8 cellular contexts compared by ENCODE assay signal in genomic region chr9:97921959-97922905, GRCh38. TPM values are rescaled to one million over a fixed set of nuclear protein-coding genes. Genes with fewer than 3 reads are reported as not detected.
DNase-seq lines count a peak whose midpoint lies in the region; TF ChIP-seq lines count a peak whose summit lies in the region.

TRMO (minus strand) TSS chr9:97922500; CDS start chr9:97922493, 7 bp downstream.

- H3K9me3 ChIP-seq in HAP-1 (no peaks in the 10 kb centered on the region), MG63 (no peaks in the 10 kb centered on the region), stomach smooth muscle (ENCODE audit: control insufficient read depth in 2 of 2, low read length in 2 of 2) (no peaks in the 10 kb centered on the region)

- H3K9me3 Mint-ChIP-seq in neural crest cell, result peaks cover 3% of the 10 kb centered on the region

- no peaks in the 10 kb centered on the region for H3K36me3 Mint-ChIP-seq in neural crest cell (ENCODE audit: low read depth)

- peaks cover 20% of the 10 kb centered on the region for H3K4me1 Mint-ChIP-seq in neural crest cell

- TF ChIP-seq CTCF in foreskin fibroblast (IDR thresholded peaks at IDR 0.05; ENCODE audit: low read depth, low read length) (peak; percentile 69), neural crest cell (conservative IDR thresholded peaks at IDR 0.05) (peak; percentile 73)

- peaks cover 12% of the 10 kb centered on the region for H3K27me3 ChIP-seq in HAP-1 (ENCODE audit: low read depth)
- no peaks in the 10 kb centered on the region for H3K27me3 ChIP-seq in MG63
- peaks cover 0 to 3% of the 10 kb centered on the region in 2 donors for H3K27me3 ChIP-seq in stomach smooth muscle (ENCODE audit: control insufficient read depth in 1 of 2, insufficient read depth in 2 of 2, low read length in 2 of 2)

- H3K9ac ChIP-seq in stomach smooth muscle (ENCODE audit: low read length in 2 of 2), result peak within 1 kb of the TSS; percentile 69 to 99

- peaks cover 11% of the 10 kb centered on the region for H3K4me1 ChIP-seq in HAP-1
- H3K4me1 ChIP-seq in stomach smooth muscle (ENCODE audit: control insufficient read depth, insufficient read depth, low read length), result peaks cover 2% of the 10 kb centered on the region

- peaks cover 47% of the 10 kb centered on the region for H3K27me3 Mint-ChIP-seq in neural crest cell (ENCODE audit: low read depth)

- H3K4me3 Mint-ChIP-seq in neural crest cell, result peak within 1 kb of the TSS; percentile 89

- H3K36me3 ChIP-seq in HAP-1 (replicated peaks) (no peaks in the 10 kb centered on the region), MG63 (no peaks in the 10 kb centered on the region; the same call in 1 of the 2 replicates), stomach smooth muscle (ENCODE audit: control insufficient read depth in 2 of 2, insufficient read depth in 2 of 2, low read length in 2 of 2) (no peaks in the 10 kb centered on the region)

- in situ Hi-C loops in HAP-1 (cut with MboI; ENCODE audit: low sequenced_read_pairs), result loop anchor here (25.0 kb wide), 1 partner anchor 340 kb away; the partner anchor contains the start of gene TBC1D2

- H3K27ac Mint-ChIP-seq in neural crest cell (ENCODE audit: unreplicated experiment), result peak within 1 kb of the TSS; percentile 98

- H3K27ac ChIP-seq in stomach smooth muscle (ENCODE audit: low read length), result peak within 1 kb of the TSS; percentile 98

- H3K4me3 ChIP-seq in HAP-1, result peak within 1 kb of the TSS; percentile 50
- peak within 1 kb of the TSS; percentile 65 for H3K4me3 ChIP-seq in MG63
- peak within 1 kb of the TSS; percentile 67 to 86 for H3K4me3 ChIP-seq in foreskin fibroblast (ENCODE audit: low read depth in 1 of 2, low read length in 2 of 2)
- peak within 1 kb of the TSS; percentile 56 to 87 for H3K4me3 ChIP-seq in stomach smooth muscle (ENCODE audit: low read length in 2 of 2)

- peak; percentile 96 for DNase-seq in GDM1 (lab: John Stamatoyannopoulos, UW)
- peak; percentile 94 to 97 for DNase-seq in HAP-1 (ENCODE audit: low spot score in 2 of 2)
- peak; percentile 94 for DNase-seq in MG63
- DNase-seq in SHP77 treated with DMSO at 0.1 percent for 48 hours (lab: John Stamatoyannopoulos, UW), result peak; percentile 97
- DNase-seq in activated gamma-delta T cell (lab: John Stamatoyannopoulos, UW), result peak; percentile 96
- DNase-seq in foreskin fibroblast, result peak; percentile 98 to 99
- peak; percentile 96 for DNase-seq in neural crest cell (ENCODE audit: low read depth, low spot score)

RNA-seq across cellular contexts. Expression of gene TRMO, which starts in this region (rescaled TPM):
- total RNA-seq in MG63 (2014; rRNA removed; shearing (Covaris generic); ENCODE audit: low replicate concordance), result 16.1 and 33.5 TPM in 2 replicates
- total RNA-seq in neural crest cell, result 11.4 and 12.7 TPM in 2 replicates

Comparison
In these comparisons a context has a peak if more than half of its experiments do, and no peak if none do; other contexts are left out.
1. Peak in every context shown above with its lines: DNase-seq, H3K4me3 ChIP-seq and H3K27ac ChIP-seq.